Comparison of ENCODE assay signal across 1 cellular context in genomic region chr12:68491204-68491960, GRCh38.
TF ChIP-seq lines count a peak whose summit lies in the region.

No MANE protein-coding gene starts in this region.

TF ChIP-seq in endothelial cell of umbilical vein, 7 proteins besides CTCF, POLR2A, EP300 and RAD21 (continued from another document):
- no peak for TF ChIP-seq EZH2 (IDR thresholded peaks at IDR 0.05; ENCODE audit: borderline replicate concordance, low read depth, low read length, severe bottlenecking)
- TF ChIP-seq MYC (IDR thresholded peaks at IDR 0.05; ENCODE audit: low read depth, low read length) = no peak
